Comparison of ENCODE assay signal across 16 cellular contexts in genomic region chr3:76505202-76505875, GRCh38.
"Had no signal": no experiment of that assay in that cellular context is flagged by ENCODE, and none has a peak within 500 bp of the region (broad histone marks: within the 10 kb centered on the region; RNA-seq: fewer than 3 reads in every experiment).

No MANE protein-coding gene starts in this region.

- H3K36me3 ChIP-seq: upper lobe of right lung, WERI-Rb-1 had no signal

- H3K9me3 ChIP-seq: upper lobe of right lung had no signal

- H3K4me3 ChIP-seq: upper lobe of right lung had no signal

- H3K27me3 ChIP-seq: upper lobe of right lung had no signal

- DNase-seq: activated CD4-positive, alpha-beta T cell treated with anti-CD3 and anti-CD28 coated beads for 1 hour; activated CD8-positive, alpha-beta memory T cell treated with anti-CD3 and anti-CD28 coated beads for 24 hours; activated CD8-positive, alpha-beta memory T cell treated with anti-CD3 and anti-CD28 coated beads, Interleukin-2, amount 50 U/mL, for 48 hours; activated gamma-delta T cell; activated T-cell treated with anti-CD3 and anti-CD28 coated beads, Interleukin-2, amount 50 U/mL, for 48 hours; foreskin melanocyte; glutamatergic neuron; hypothalamus; occipital lobe; retina; stimulated activated CD4-positive, alpha-beta T cell treated with anti-CD3 and anti-CD28 coated beads, Interleukin-15, amount 100 ng/mL, for 24 hours; stimulated activated CD4-positive, alpha-beta T cell treated with anti-CD3 and anti-CD28 coated beads, Interleukin-2, amount 100 ng/mL, for 48 hours; SW 1271; T-helper 2 cell; upper lobe of right lung; WERI-Rb-1 had no signal

- H3K27ac ChIP-seq: upper lobe of right lung, WERI-Rb-1 had no signal
